ENCODE assay signal across 33 cellular contexts in the genomic region with DNA sequence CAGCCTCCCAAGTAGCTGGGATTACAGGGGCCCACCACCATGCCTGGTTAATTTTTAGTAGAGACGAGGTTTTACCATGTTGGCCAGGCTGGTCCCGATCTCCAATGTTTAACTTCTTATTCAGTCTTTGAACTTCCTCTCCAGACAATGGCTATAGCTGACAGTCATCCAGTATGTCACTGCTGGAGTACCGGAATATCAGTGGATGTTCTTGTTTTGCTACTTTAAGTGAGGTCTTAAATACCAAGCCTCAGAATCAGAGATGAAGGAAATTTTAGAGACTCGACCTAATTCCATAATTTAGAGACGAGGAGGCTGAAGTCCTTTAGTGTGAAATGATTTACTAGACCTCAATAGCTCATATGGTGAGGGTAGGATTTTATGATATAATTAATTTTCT.
DNase-seq lines count a peak whose midpoint lies in the region; ATAC-seq, FAIRE-seq and TF ChIP-seq lines count a peak whose summit lies in the region.
"Had no signal": no experiment of that assay in that cellular context is flagged by ENCODE, and none has a peak within 500 bp of the region (broad histone marks: within the 10 kb centered on the region; RNA-seq: fewer than 3 reads in every experiment).

No MANE protein-coding gene starts in this region.

- 66% methylated on average over 5 of the region's 5 CpGs for WGBS in smooth muscle cell (ENCODE audit: low lambda C conversion rate)

- no peaks in the 10 kb centered on the region for H4K20me1 ChIP-seq in smooth muscle cell (ENCODE audit: low read depth)

- peaks cover 32% of the 10 kb centered on the region for H3F3A ChIP-seq in smooth muscle cell (ENCODE audit: low read depth)

- ATAC-seq in effector memory CD8-positive, alpha-beta T cell (replicated peaks) = peak; percentile 8
- no peak for ATAC-seq in HG02885 (IDR thresholded peaks at IDR 0.05; ENCODE audit: poor library complexity, unreplicated experiment)
- ATAC-seq in HG03135 (IDR thresholded peaks at IDR 0.05; ENCODE audit: unreplicated experiment) = no peak
- ATAC-seq: K562, psoas muscle had no signal

- no peak overlapping the region for H3K4me3 ChIP-seq in smooth muscle cell
- H3K4me3 ChIP-seq: dorsolateral prefrontal cortex, K562, left ventricle myocardium inferior, psoas muscle, sigmoid colon, SJSA1, uterus had no signal

- no peaks in the 10 kb centered on the region for H3K36me3 ChIP-seq in smooth muscle cell (ENCODE audit: low read depth)
- H3K36me3 ChIP-seq: left ventricle myocardium inferior, sigmoid colon, SJSA1, uterus had no signal

- TF ChIP-seq CTCF in smooth muscle cell (IDR thresholded peaks at IDR 0.05; ENCODE audit: borderline replicate concordance, insufficient read depth, poor library complexity, severe bottlenecking) = no peak

- peaks cover 52% of the 10 kb centered on the region for H3K4me1 Mint-ChIP-seq in activated CD4-positive, alpha-beta T cell treated with anti-CD3 and anti-CD28 coated beads, Interleukin-2, amount 10 ng/mL, durations not matched to agents 24 days and 14 days
- H3K4me1 Mint-ChIP-seq in effector memory CD8-positive, alpha-beta T cell (ENCODE audit: low read depth in 2 of 2) = peaks cover 41 to 62% of the 10 kb centered on the region in 2 donors

- peak overlapping the region; percentile 22 for H3K4me3 Mint-ChIP-seq in activated CD4-positive, alpha-beta T cell treated with anti-CD3 and anti-CD28 coated beads, Interleukin-2, amount 10 ng/mL, durations not matched to agents 24 days and 14 days
- peak overlapping the region; percentile 40 to 68 for H3K4me3 Mint-ChIP-seq in effector memory CD8-positive, alpha-beta T cell

- H3K9me3 Mint-ChIP-seq in activated CD4-positive, alpha-beta T cell treated with anti-CD3 and anti-CD28 coated beads, Interleukin-2, amount 10 ng/mL, durations not matched to agents 24 days and 14 days = peaks cover 10% of the 10 kb centered on the region
- peaks cover 0 to 3% of the 10 kb centered on the region in 2 donors for H3K9me3 Mint-ChIP-seq in effector memory CD8-positive, alpha-beta T cell

- H3K79me2 ChIP-seq in smooth muscle cell (ENCODE audit: low read depth) = no peaks in the 10 kb centered on the region

- H3K27me3 Mint-ChIP-seq in activated CD4-positive, alpha-beta T cell treated with anti-CD3 and anti-CD28 coated beads, Interleukin-2, amount 10 ng/mL, durations not matched to agents 24 days and 14 days = no peaks in the 10 kb centered on the region
- no peaks in the 10 kb centered on the region for H3K27me3 Mint-ChIP-seq in effector memory CD8-positive, alpha-beta T cell

- no peak overlapping the region for H2AFZ ChIP-seq in smooth muscle cell (ENCODE audit: low read depth)

- H3K27ac Mint-ChIP-seq in activated CD4-positive, alpha-beta T cell treated with anti-CD3 and anti-CD28 coated beads, Interleukin-2, amount 10 ng/mL, durations not matched to agents 24 days and 14 days = no peak overlapping the region
- peak overlapping the region; percentile 90 to 95 for H3K27ac Mint-ChIP-seq in effector memory CD8-positive, alpha-beta T cell

- H3K4me1 ChIP-seq in smooth muscle cell (ENCODE audit: low read depth) = peaks cover 9% of the 10 kb centered on the region
- H3K4me1 ChIP-seq: psoas muscle had no signal

- H3K9ac ChIP-seq in smooth muscle cell (ENCODE audit: low read depth) = no peak overlapping the region

- TF ChIP-seq POLR2A in GM12891 (IDR thresholded peaks at IDR 0.05; ENCODE audit: low read depth, low read length) = no peak

- intact Hi-C loops in activated CD4-positive, alpha-beta T cell treated with anti-CD3 and anti-CD28 coated beads, Interleukin-2, amount 10 ng/mL, durations not matched to agents 24 days and 14 days (cut with micrococcal nuclease) = no loop called here

- H3K9me3 ChIP-seq in smooth muscle cell (replicated peaks; ENCODE audit: low read depth) = no peaks in the 10 kb centered on the region
- H3K9me3 ChIP-seq: left ventricle myocardium inferior, psoas muscle, sigmoid colon, SJSA1, uterus had no signal

- FAIRE-seq in GM12891 (lab: Jason Lieb, UNC) = peak; percentile 50
- FAIRE-seq: A204.1, G401.6, HTR-8/SVneo, K562 had no signal

- no peak for DNase-seq in activated CD4-positive, alpha-beta T cell treated with anti-CD3 and anti-CD28 coated beads, Interleukin-2, amount 10 ng/mL, durations not matched to agents 24 days and 14 days
- no peak for DNase-seq in activated CD4-positive, alpha-beta T cell treated with anti-CD3 and anti-CD28 coated beads for 4 hours
- DNase-seq in GM12891 (ENCODE audit: insufficient read length, low spot score) (no peak), smooth muscle cell (lab: John Stamatoyannopoulos, UW; ENCODE audit: unreplicated experiment) (no peak), NCI-H1105 (lab: John Stamatoyannopoulos, UW) (no peak)
- no peak for DNase-seq in effector memory CD8-positive, alpha-beta T cell
- DNase-seq: activated gamma-delta T cell treated with Interleukin-2 at 50 U/mL for 16 hours; activated T-cell treated with anti-CD3 and anti-CD28 coated beads for 4 hours; AML-193; central memory CD4-positive, alpha-beta T cell; dorsolateral prefrontal cortex; H7; islet precursor cell; left ventricle myocardium inferior; mesendoderm; NCI-H1417 treated with DMSO at 0.1 percent for 48 hours; NCI-H2081; NCI-H2227 treated with DMSO at 0.1 percent for 48 hours; NCI-H69; occipital lobe; psoas muscle; RPMI8226; sigmoid colon; stimulated activated CD4-positive, alpha-beta T cell treated with anti-CD3 and anti-CD28 coated beads, Interleukin-15, amount 100 ng/mL, for 24 hours; stimulated activated naive CD4-positive, alpha-beta T cell; uterus had no signal

- no peaks in the 10 kb centered on the region for H3K27me3 ChIP-seq in smooth muscle cell (ENCODE audit: low read depth)
- H3K27me3 ChIP-seq: sigmoid colon, SJSA1, uterus had no signal

- H3K4me2 ChIP-seq in smooth muscle cell = no peak overlapping the region

- H3K36me3 Mint-ChIP-seq in activated CD4-positive, alpha-beta T cell treated with anti-CD3 and anti-CD28 coated beads, Interleukin-2, amount 10 ng/mL, durations not matched to agents 24 days and 14 days (ENCODE audit: low read depth) = no peaks in the 10 kb centered on the region
- H3K36me3 Mint-ChIP-seq in effector memory CD8-positive, alpha-beta T cell (ENCODE audit: insufficient read depth) = peaks cover 4% of the 10 kb centered on the region

- H3K27ac ChIP-seq in smooth muscle cell (ENCODE audit: low read depth) = peak overlapping the region; percentile 81
- H3K27ac ChIP-seq: dorsolateral prefrontal cortex, left ventricle myocardium inferior, psoas muscle, sigmoid colon, SJSA1 had no signal

TF ChIP-seq in GM12891, 5 proteins besides CTCF, POLR2A, EP300 and RAD21:
- no peak for TF ChIP-seq SPI1 (IDR thresholded peaks at IDR 0.05; ENCODE audit: low read depth, low read length)
- TF ChIP-seq PAX5 (IDR thresholded peaks at IDR 0.05; ENCODE audit: insufficient read depth, low read length, severe bottlenecking) = no peak
- TF ChIP-seq POLR2AphosphoS5 (IDR thresholded peaks at IDR 0.05; ENCODE audit: low read depth, low read length) = no peak
- TF ChIP-seq TAF1 (IDR thresholded peaks at IDR 0.05; ENCODE audit: low read depth, low read length) = no peak
